ENCODE assay signal across 17 cellular contexts in the genomic region with DNA sequence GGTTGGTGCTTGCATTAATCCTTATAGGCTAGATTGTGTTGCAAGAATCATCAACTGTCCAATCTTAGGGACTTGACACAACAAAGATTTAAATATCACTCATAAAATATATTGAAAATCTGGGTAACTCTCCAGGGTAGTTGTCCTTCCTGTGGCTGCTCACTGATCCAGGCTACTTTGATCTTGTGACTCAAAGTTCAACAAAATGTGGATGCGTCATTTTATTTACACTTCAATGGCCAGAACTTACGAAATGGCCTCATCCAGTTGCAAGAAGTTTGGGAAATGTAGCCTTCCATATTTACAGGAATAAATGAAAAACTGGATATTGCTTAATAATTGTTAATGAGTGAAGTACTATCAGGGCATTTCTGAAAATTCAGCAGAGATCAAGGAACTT.
DNase-seq lines count a peak whose midpoint lies in the region; ATAC-seq and TF ChIP-seq lines count a peak whose summit lies in the region.
"Had no signal": no experiment of that assay in that cellular context is flagged by ENCODE, and none has a peak within 500 bp of the region (broad histone marks: within the 10 kb centered on the region; RNA-seq: fewer than 3 reads in every experiment).

No MANE protein-coding gene starts in this region.

- intact Hi-C loops in mammary epithelial cell (cut with micrococcal nuclease), result no loop called here

- peak; percentile 80 for DNase-seq in AG10803 (ENCODE audit: low read depth)
- peak; percentile 58 for DNase-seq in mammary epithelial cell
- peak; percentile 42 for DNase-seq in kidney glomerular epithelial cell (lab: John Stamatoyannopoulos, UW)
- DNase-seq in NCI-H526 (lab: John Stamatoyannopoulos, UW), result no peak
- DNase-seq in hypothalamus (lab: John Stamatoyannopoulos, UW), result no peak
- DNase-seq in Karpas-422, result no peak
- DNase-seq: activated B cell treated with CpG ODN at 0.5 μM for 24 hours; Caco-2; GDM1; glutamatergic neuron; immature natural killer cell; NCI-H774; psoas muscle; stimulated activated naive CD8-positive, alpha-beta T cell treated with anti-CD3 and anti-CD28 coated beads, Interleukin-15, Interleukin-2, amounts not matched to agents 100 U/mL and 50 U/mL, for 24 hours; T-cell had no signal

- WGBS in mammary epithelial cell (ENCODE audit: low coverage, missing lambda C conversion rate), result 60% methylated on average over 2 of the region's 2 CpGs

- H3K27ac ChIP-seq in HUES6 (ENCODE audit: low read depth, low read length) (0 out of 2 replicates have a peak overlapping the region, but pooled peaks have one; percentile 8), mammary epithelial cell (ENCODE audit: insufficient read depth, low read depth, low read length) (no peak overlapping the region), Karpas-422 (ENCODE audit: low read length) (no peak overlapping the region)
- H3K27ac ChIP-seq: psoas muscle had no signal

- H3K79me2 ChIP-seq in mammary epithelial cell (ENCODE audit: insufficient read depth, low read length) (no peaks in the 10 kb centered on the region), Karpas-422 (ENCODE audit: low read length) (no peaks in the 10 kb centered on the region)

- ATAC-seq in HG03097 (IDR thresholded peaks at IDR 0.05; ENCODE audit: low FRiP score, unreplicated experiment), result no peak
- ATAC-seq: stimulated activated naive CD8-positive, alpha-beta T cell treated with anti-CD3 and anti-CD28 coated beads, Interleukin-15, Interleukin-2, amounts not matched to agents 100 U/mL and 50 U/mL, for 24 hours; T-cell had no signal

- in situ Hi-C loops in mammary epithelial cell (cut with MboI; ENCODE audit: low sequenced_read_pairs in 2 of 2), result no loop called here

- no peak overlapping the region for H2AFZ ChIP-seq in mammary epithelial cell (ENCODE audit: low read depth, low read length)
- H2AFZ ChIP-seq in Karpas-422 (ENCODE audit: low read length), result no peak overlapping the region

- H3K9me3 ChIP-seq in HUES6 (ENCODE audit: control insufficient read depth, insufficient read depth, low read depth, low read length), result peaks cover 3% of the 10 kb centered on the region; the same call in 1 of the 2 replicates
- no peaks in the 10 kb centered on the region for H3K9me3 ChIP-seq in mammary epithelial cell (replicated peaks; ENCODE audit: insufficient read depth, low read length)
- no peaks in the 10 kb centered on the region for H3K9me3 ChIP-seq in Karpas-422 (ENCODE audit: low read length)
- H3K9me3 ChIP-seq: psoas muscle had no signal

- H3K4me2 ChIP-seq in mammary epithelial cell (ENCODE audit: insufficient read depth, low read depth, low read length) (no peak overlapping the region), Karpas-422 (ENCODE audit: low read depth, low read length, poor library complexity, severe bottlenecking) (no peak overlapping the region)

- no peak overlapping the region for H3K4me3 ChIP-seq in AG10803 (ENCODE audit: low read length)
- H3K4me3 ChIP-seq in HUES6 (ENCODE audit: low read depth, low read length), result no peak overlapping the region
- no peak overlapping the region for H3K4me3 ChIP-seq in mammary epithelial cell (replicated peaks in 1 of 3; ENCODE audit: insufficient read depth in 1 of 3, low read depth in 2 of 3, low read length in 3 of 3)
- H3K4me3 ChIP-seq in Karpas-422 (ENCODE audit: low read length), result no peak overlapping the region
- H3K4me3 ChIP-seq: psoas muscle had no signal

- H3K4me1 ChIP-seq in HUES6 (ENCODE audit: control insufficient read depth, insufficient read depth, low read length) (no peaks in the 10 kb centered on the region), mammary epithelial cell (ENCODE audit: insufficient read depth, low read length) (peaks cover 3% of the 10 kb centered on the region), Karpas-422 (ENCODE audit: low read length) (no peaks in the 10 kb centered on the region)
- H3K4me1 ChIP-seq: psoas muscle had no signal

- H3K27me3 ChIP-seq in HUES6 (ENCODE audit: control insufficient read depth, insufficient read depth, low read length) (no peaks in the 10 kb centered on the region), mammary epithelial cell (ENCODE audit: insufficient read depth, low read length) (no peaks in the 10 kb centered on the region), Karpas-422 (ENCODE audit: low read length) (no peaks in the 10 kb centered on the region)

- H3K9ac ChIP-seq in HUES6 (ENCODE audit: low read length) (no peak overlapping the region), mammary epithelial cell (ENCODE audit: insufficient read depth, low read length) (no peak overlapping the region), Karpas-422 (ENCODE audit: low read length) (no peak overlapping the region)

- CTCF ChIA-PET in mammary epithelial cell (lab: Charles Lee; ENCODE audit: low non-redundant PET), result no interaction called here

- no TSS peak for BruUV-seq in mammary epithelial cell (replicated peaks; lab: Mats Ljungman, UMichigan)

- no peaks in the 10 kb centered on the region for H4K20me1 ChIP-seq in mammary epithelial cell (ENCODE audit: insufficient read depth, low read length)
- no peaks in the 10 kb centered on the region for H4K20me1 ChIP-seq in Karpas-422 (ENCODE audit: insufficient read depth, low read depth, low read length)

- no peak for TF ChIP-seq CTCF in AG10803 (conservative IDR thresholded peaks at IDR 0.05; ENCODE audit: low read length)
- no peak for TF ChIP-seq CTCF in mammary epithelial cell (conservative IDR thresholded peaks at IDR 0.05 in 1 of 2, IDR thresholded peaks at IDR 0.05 in 1 of 2; ENCODE audit: extremely low read depth in 1 of 2, insufficient read depth in 1 of 2, low read depth in 1 of 2, low read length in 2 of 2)

- H3K36me3 ChIP-seq in HUES6 (ENCODE audit: control insufficient read depth, insufficient read depth, low read length) (no peaks in the 10 kb centered on the region), mammary epithelial cell (ENCODE audit: insufficient read depth, low read length) (no peaks in the 10 kb centered on the region), Karpas-422 (ENCODE audit: insufficient read depth, low read length) (no peaks in the 10 kb centered on the region)

- H3K9me2 ChIP-seq in Karpas-422 (replicated peaks; ENCODE audit: insufficient read depth, low read length), result no peaks in the 10 kb centered on the region

- dilution Hi-C loops in mammary epithelial cell (cut with HindIII; ENCODE audit: low sequenced_read_pairs), result no loop called here

Comparison
In these comparisons a context has a peak if more than half of its experiments do, and no peak if none do; other contexts are left out.
1. DNase-seq: peak in AG10803 (single experiment), mammary epithelial cell (single experiment) and kidney glomerular epithelial cell (single experiment); none in NCI-H526 (0 of 2), hypothalamus (0 of 51) and Karpas-422 (single experiment).